Comparison of ENCODE assay signal across 1 cellular context in the genomic region with DNA sequence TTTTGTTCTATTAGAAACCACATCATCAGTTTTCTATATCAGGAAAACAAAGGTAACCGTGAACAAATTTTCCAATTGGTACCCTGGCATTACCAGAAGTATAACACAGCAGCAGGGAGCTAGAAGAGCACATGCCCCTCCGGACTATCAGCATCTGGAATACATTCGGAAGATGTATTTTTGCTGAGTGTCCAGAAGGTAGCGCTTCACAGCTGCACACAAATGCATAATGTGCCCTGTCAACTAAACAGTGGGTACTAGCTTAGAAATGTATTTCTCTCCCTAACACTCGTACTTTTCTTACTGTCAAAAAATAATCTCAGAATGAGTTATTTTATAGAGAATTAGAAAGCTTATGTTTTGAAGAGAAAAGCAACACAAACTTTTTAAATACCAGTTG.
TF ChIP-seq lines count a peak whose summit lies in the region.

No MANE protein-coding gene starts in this region.

TF ChIP-seq in GM23338, 12 proteins besides CTCF, POLR2A, EP300 and RAD21 (continued from another document):
- TF ChIP-seq, protein P1, sequence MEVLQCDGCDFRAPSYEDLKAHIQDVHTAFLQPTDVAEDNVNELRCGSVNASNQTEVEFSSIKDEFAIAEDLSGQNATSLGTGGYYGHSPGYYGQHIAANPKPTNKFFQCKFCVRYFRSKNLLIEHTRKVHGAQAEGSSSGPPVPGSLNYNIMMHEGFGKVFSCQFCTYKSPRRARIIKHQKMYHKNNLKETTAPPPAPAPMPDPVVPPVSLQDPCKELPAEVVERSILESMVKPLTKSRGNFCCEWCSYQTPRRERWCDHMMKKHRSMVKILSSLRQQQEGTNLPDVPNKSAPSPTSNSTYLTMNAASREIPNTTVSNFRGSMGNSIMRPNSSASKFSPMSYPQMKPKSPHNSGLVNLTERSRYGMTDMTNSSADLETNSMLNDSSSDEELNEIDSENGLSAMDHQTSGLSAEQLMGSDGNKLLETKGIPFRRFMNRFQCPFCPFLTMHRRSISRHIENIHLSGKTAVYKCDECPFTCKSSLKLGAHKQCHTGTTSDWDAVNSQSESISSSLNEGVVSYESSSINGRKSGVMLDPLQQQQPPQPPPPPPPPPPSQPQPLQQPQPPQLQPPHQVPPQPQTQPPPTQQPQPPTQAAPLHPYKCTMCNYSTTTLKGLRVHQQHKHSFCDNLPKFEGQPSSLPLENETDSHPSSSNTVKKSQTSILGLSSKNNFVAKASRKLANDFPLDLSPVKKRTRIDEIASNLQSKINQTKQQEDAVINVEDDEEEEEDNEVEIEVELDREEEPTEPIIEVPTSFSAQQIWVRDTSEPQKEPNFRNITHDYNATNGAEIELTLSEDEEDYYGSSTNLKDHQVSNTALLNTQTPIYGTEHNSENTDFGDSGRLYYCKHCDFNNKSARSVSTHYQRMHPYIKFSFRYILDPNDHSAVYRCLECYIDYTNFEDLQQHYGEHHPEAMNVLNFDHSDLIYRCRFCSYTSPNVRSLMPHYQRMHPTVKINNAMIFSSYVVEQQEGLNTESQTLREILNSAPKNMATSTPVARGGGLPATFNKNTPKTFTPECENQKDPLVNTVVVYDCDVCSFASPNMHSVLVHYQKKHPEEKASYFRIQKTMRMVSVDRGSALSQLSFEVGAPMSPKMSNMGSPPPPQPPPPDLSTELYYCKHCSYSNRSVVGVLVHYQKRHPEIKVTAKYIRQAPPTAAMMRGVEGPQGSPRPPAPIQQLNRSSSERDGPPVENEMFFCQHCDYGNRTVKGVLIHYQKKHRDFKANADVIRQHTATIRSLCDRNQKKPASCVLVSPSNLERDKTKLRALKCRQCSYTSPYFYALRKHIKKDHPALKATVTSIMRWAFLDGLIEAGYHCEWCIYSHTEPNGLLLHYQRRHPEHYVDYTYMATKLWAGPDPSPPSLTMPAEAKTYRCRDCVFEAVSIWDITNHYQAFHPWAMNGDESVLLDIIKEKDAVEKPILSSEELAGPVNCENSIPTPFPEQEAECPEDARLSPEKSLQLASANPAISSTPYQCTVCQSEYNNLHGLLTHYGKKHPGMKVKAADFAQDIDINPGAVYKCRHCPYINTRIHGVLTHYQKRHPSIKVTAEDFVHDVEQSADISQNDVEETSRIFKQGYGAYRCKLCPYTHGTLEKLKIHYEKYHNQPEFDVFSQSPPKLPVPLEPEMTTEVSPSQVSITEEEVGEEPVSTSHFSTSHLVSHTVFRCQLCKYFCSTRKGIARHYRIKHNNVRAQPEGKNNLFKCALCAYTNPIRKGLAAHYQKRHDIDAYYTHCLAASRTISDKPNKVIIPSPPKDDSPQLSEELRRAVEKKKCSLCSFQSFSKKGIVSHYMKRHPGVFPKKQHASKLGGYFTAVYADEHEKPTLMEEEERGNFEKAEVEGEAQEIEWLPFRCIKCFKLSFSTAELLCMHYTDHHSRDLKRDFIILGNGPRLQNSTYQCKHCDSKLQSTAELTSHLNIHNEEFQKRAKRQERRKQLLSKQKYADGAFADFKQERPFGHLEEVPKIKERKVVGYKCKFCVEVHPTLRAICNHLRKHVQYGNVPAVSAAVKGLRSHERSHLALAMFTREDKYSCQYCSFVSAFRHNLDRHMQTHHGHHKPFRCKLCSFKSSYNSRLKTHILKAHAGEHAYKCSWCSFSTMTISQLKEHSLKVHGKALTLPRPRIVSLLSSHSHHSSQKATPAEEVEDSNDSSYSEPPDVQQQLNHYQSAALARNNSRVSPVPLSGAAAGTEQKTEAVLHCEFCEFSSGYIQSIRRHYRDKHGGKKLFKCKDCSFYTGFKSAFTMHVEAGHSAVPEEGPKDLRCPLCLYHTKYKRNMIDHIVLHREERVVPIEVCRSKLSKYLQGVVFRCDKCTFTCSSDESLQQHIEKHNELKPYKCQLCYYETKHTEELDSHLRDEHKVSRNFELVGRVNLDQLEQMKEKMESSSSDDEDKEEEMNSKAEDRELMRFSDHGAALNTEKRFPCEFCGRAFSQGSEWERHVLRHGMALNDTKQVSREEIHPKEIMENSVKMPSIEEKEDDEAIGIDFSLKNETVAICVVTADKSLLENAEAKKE (CRISPR knock-in tag; IDR thresholded peaks at IDR 0.05) = no peak
- TF ChIP-seq, protein P2, sequence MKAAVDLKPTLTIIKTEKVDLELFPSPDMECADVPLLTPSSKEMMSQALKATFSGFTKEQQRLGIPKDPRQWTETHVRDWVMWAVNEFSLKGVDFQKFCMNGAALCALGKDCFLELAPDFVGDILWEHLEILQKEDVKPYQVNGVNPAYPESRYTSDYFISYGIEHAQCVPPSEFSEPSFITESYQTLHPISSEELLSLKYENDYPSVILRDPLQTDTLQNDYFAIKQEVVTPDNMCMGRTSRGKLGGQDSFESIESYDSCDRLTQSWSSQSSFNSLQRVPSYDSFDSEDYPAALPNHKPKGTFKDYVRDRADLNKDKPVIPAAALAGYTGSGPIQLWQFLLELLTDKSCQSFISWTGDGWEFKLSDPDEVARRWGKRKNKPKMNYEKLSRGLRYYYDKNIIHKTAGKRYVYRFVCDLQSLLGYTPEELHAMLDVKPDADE (IDR thresholded peaks at IDR 0.05) = no peak
- TF ChIP-seq ZNF331 (CRISPR knock-in tag; IDR thresholded peaks at IDR 0.05; ENCODE audit: low read depth) = no peak
- no peak for TF ChIP-seq STAT1 (IDR thresholded peaks at IDR 0.05; ENCODE audit: unreplicated experiment)
- TF ChIP-seq CREB1 (CRISPR knock-in tag; IDR thresholded peaks at IDR 0.05; ENCODE audit: low read depth) = no peak
- TF ChIP-seq EZH2 (IDR thresholded peaks at IDR 0.05; ENCODE audit: low read depth, unreplicated experiment) = no peak
- TF ChIP-seq EZH2phosphoT487 (IDR thresholded peaks at IDR 0.05; ENCODE audit: unreplicated experiment) = no peak
- no peak for TF ChIP-seq JUNB (IDR thresholded peaks at IDR 0.05; ENCODE audit: unreplicated experiment)
